31 cellular contexts compared by ENCODE assay signal in genomic region chr4:93947318-93947717, GRCh38.
"Had no signal": no experiment of that assay in that cellular context is flagged by ENCODE, and none has a peak within 500 bp of the region (broad histone marks: within the 10 kb centered on the region; RNA-seq: fewer than 3 reads in every experiment).

No MANE protein-coding gene starts in this region.

- H3K4me3 ChIP-seq: ascending aorta, cardiac muscle cell, MG63, PC-9 had no signal

- H3K27me3 Mint-ChIP-seq: activated CD4-positive, alpha-beta T cell treated with anti-CD3 and anti-CD28 coated beads, Interleukin-2, amount 10 ng/mL, durations not matched to agents 24 days and 14 days; activated CD8-positive, alpha-beta T cell treated with anti-CD3 and anti-CD28 coated beads for 36 hours; activated naive CD4-positive, alpha-beta T cell treated with anti-CD3 and anti-CD28 coated beads, Interleukin-2, amount 50 U/mL, for 24 hours; activated naive CD8-positive, alpha-beta T cell treated with anti-CD3 and anti-CD28 coated beads, Interleukin-2, amount 10 ng/mL, durations not matched to agents 7 days and 5 days; activated T-helper 17 cell treated with anti-CD3 and anti-CD28 coated beads, Interleukin-2, amount 50 U/mL, for 72 hours; central memory CD8-positive, alpha-beta T cell had no signal

- H3K9me3 ChIP-seq: ascending aorta, MG63 had no signal

- H2AFZ ChIP-seq: PC-9 had no signal

- DNase-seq: activated CD4-positive, alpha-beta T cell treated with anti-CD3 and anti-CD28 coated beads, Interleukin-2, amount 10 ng/mL, durations not matched to agents 24 days and 14 days; activated CD4-positive, alpha-beta T cell treated with anti-CD3 and anti-CD28 coated beads, Interleukin-2, amount 50 U/mL, for 4 hours; activated CD8-positive, alpha-beta T cell treated with anti-CD3 and anti-CD28 coated beads for 36 hours; activated effector memory CD4-positive, alpha-beta T cell treated with anti-CD3 and anti-CD28 coated beads, Interleukin-2, amount 50 U/mL, for 16 hours; activated naive CD4-positive, alpha-beta T cell treated with Interleukin-2 at 50 U/mL for 16 hours; activated naive CD8-positive, alpha-beta T cell treated with anti-CD3 and anti-CD28 coated beads, Interleukin-2, amount 10 ng/mL, durations not matched to agents 7 days and 5 days; activated T-cell treated with anti-CD3 and anti-CD28 coated beads, Interleukin-2, amount 50 U/mL, for 1 hour; activated T-cell treated with anti-CD3 and anti-CD28 coated beads, Interleukin-2, amount 50 U/mL, for 72 hours; amygdala; Kasumi-1; KG1; MG63; NCI-H1092; NCI-H146; NCI-H187; NCI-H2029 treated with DMSO at 0.1 percent for 48 hours; NCI-H2107; NCI-H226; NCI-H446 treated with DMSO at 0.1 percent for 48 hours; NCI-H524; NCI-H748 treated with DMSO at 0.1 percent for 48 hours; NK-92 treated with Interleukin-12 subunit alpha and Interleukin-12 subunit beta, amount 100 ng/mL, for 24 hours; PC-9; T1000; WERI-Rb-1 had no signal

- H3K4me2 ChIP-seq: PC-9 had no signal

- H3K36me3 ChIP-seq: ascending aorta, cardiac muscle cell, MG63, WERI-Rb-1 had no signal

- H3K4me1 Mint-ChIP-seq: activated CD4-positive, alpha-beta T cell treated with anti-CD3 and anti-CD28 coated beads, Interleukin-2, amount 10 ng/mL, durations not matched to agents 24 days and 14 days; activated naive CD4-positive, alpha-beta T cell treated with anti-CD3 and anti-CD28 coated beads, Interleukin-2, amount 50 U/mL, for 24 hours; activated naive CD8-positive, alpha-beta T cell treated with anti-CD3 and anti-CD28 coated beads, Interleukin-2, amount 10 ng/mL, durations not matched to agents 7 days and 5 days; activated T-helper 17 cell treated with anti-CD3 and anti-CD28 coated beads, Interleukin-2, amount 50 U/mL, for 72 hours; central memory CD8-positive, alpha-beta T cell had no signal

- H3K4me3 Mint-ChIP-seq: activated CD4-positive, alpha-beta T cell treated with anti-CD3 and anti-CD28 coated beads, Interleukin-2, amount 10 ng/mL, durations not matched to agents 24 days and 14 days; activated CD8-positive, alpha-beta T cell treated with anti-CD3 and anti-CD28 coated beads for 36 hours; activated naive CD4-positive, alpha-beta T cell treated with anti-CD3 and anti-CD28 coated beads, Interleukin-2, amount 50 U/mL, for 24 hours; activated naive CD8-positive, alpha-beta T cell treated with anti-CD3 and anti-CD28 coated beads, Interleukin-2, amount 10 ng/mL, durations not matched to agents 7 days and 5 days; activated T-cell treated with anti-CD3 and anti-CD28 coated beads, Interleukin-2, amount 50 U/mL, for 72 hours; activated T-helper 17 cell treated with anti-CD3 and anti-CD28 coated beads, Interleukin-2, amount 50 U/mL, for 72 hours; central memory CD8-positive, alpha-beta T cell had no signal

- H3K27me3 ChIP-seq: ascending aorta, cardiac muscle cell, MG63 had no signal

- H3K27ac ChIP-seq: ascending aorta, cardiac muscle cell, PC-9, RWPE1, WERI-Rb-1 had no signal

- H3K27ac Mint-ChIP-seq: activated CD4-positive, alpha-beta T cell treated with anti-CD3 and anti-CD28 coated beads, Interleukin-2, amount 10 ng/mL, durations not matched to agents 24 days and 14 days; activated CD8-positive, alpha-beta T cell treated with anti-CD3 and anti-CD28 coated beads for 36 hours; activated naive CD4-positive, alpha-beta T cell treated with anti-CD3 and anti-CD28 coated beads, Interleukin-2, amount 50 U/mL, for 24 hours; activated naive CD8-positive, alpha-beta T cell treated with anti-CD3 and anti-CD28 coated beads, Interleukin-2, amount 10 ng/mL, durations not matched to agents 7 days and 5 days; activated T-cell treated with anti-CD3 and anti-CD28 coated beads, Interleukin-2, amount 50 U/mL, for 72 hours; activated T-helper 17 cell treated with anti-CD3 and anti-CD28 coated beads, Interleukin-2, amount 50 U/mL, for 72 hours had no signal

- H3K36me3 Mint-ChIP-seq: activated naive CD4-positive, alpha-beta T cell treated with anti-CD3 and anti-CD28 coated beads, Interleukin-2, amount 50 U/mL, for 24 hours; activated naive CD8-positive, alpha-beta T cell treated with anti-CD3 and anti-CD28 coated beads, Interleukin-2, amount 10 ng/mL, durations not matched to agents 7 days and 5 days had no signal

- H3K4me1 ChIP-seq: ascending aorta had no signal
